In genomic region chr16:6363891-6364607, GRCh38 we compare ENCODE assay signal across 18 cellular contexts.
DNase-seq lines count a peak whose midpoint lies in the region; ATAC-seq, FAIRE-seq and TF ChIP-seq lines count a peak whose summit lies in the region.
"Had no signal": no experiment of that assay in that cellular context is flagged by ENCODE, and none has a peak within 500 bp of the region (broad histone marks: within the 10 kb centered on the region; RNA-seq: fewer than 3 reads in every experiment).

No MANE protein-coding gene starts in this region.

- peaks cover 13% of the 10 kb centered on the region for H3K4me1 Mint-ChIP-seq in GM23338
- H3K4me1 Mint-ChIP-seq: CD4-positive, alpha-beta memory T cell had no signal

- no peaks in the 10 kb centered on the region for H3K27me3 Mint-ChIP-seq in GM23338 (ENCODE audit: insufficient read depth, low read depth, poor library complexity)
- H3K27me3 Mint-ChIP-seq: CD4-positive, alpha-beta memory T cell had no signal

- TF ChIP-seq CTCF in A549 (IDR thresholded peaks at IDR 0.05) (no peak), GM23338 (conservative IDR thresholded peaks at IDR 0.05; ENCODE audit: low read depth in 2 of 2) (no peak), Peyer's patch (IDR thresholded peaks at IDR 0.05) (no peak)

- H3K36me3 Mint-ChIP-seq in GM23338 (ENCODE audit: low read depth) = peaks cover 4% of the 10 kb centered on the region; the same call in 1 of the 3 replicates
- H3K36me3 Mint-ChIP-seq: CD4-positive, alpha-beta memory T cell had no signal

- no peak overlapping the region for H3K27ac Mint-ChIP-seq in GM23338

- H3K9me3 Mint-ChIP-seq in GM23338 = no peaks in the 10 kb centered on the region

- no peaks in the 10 kb centered on the region for H4K20me1 ChIP-seq in GM23338 (replicated peaks; ENCODE audit: insufficient read depth)

- H3K36me3 ChIP-seq in GM23338 (ENCODE audit: insufficient read depth) (peaks cover 4% of the 10 kb centered on the region; the same call in 1 of the 2 replicates), Peyer's patch (no peaks in the 10 kb centered on the region)

- H3K9me2 ChIP-seq in GM23338 (ENCODE audit: insufficient read depth) = no peaks in the 10 kb centered on the region

- no peaks in the 10 kb centered on the region for H3K9me3 ChIP-seq in A549
- H3K9me3 ChIP-seq in Peyer's patch = no peaks in the 10 kb centered on the region

- H3F3A ChIP-seq in GM23338 (replicated peaks; ENCODE audit: low read depth) = no peaks in the 10 kb centered on the region

- WGBS in A549 (ENCODE audit: missing lambda C conversion rate) = 2% methylated on average over 6 of the region's 6 CpGs

- TF ChIP-seq POLR2A in A549 (IDR thresholded peaks at IDR 0.05; ENCODE audit: low read length) = no peak
- TF ChIP-seq POLR2A in Peyer's patch (IDR thresholded peaks at IDR 0.05) = no peak

- H3K4me3 Mint-ChIP-seq in GM23338 = no peak overlapping the region
- H3K4me3 Mint-ChIP-seq: CD4-positive, alpha-beta memory T cell had no signal

- H3K4me3 ChIP-seq in A549 (no peak overlapping the region), GM23338 (no peak overlapping the region), Peyer's patch (no peak overlapping the region)

- no peak for TF ChIP-seq EP300 in A549 (IDR thresholded peaks at IDR 0.05)

- H3K27ac ChIP-seq in A549 = no peak overlapping the region
- no peak overlapping the region for H3K27ac ChIP-seq in GM23338 (ENCODE audit: low read depth)
- H3K27ac ChIP-seq in Peyer's patch = no peak overlapping the region

- CTCF ChIA-PET in A549 (lab: Yijun Ruan, JAX) = no interaction called here

- POLR2A ChIA-PET in A549 (lab: Yijun Ruan, JAX) = no interaction called here

- H3K27me3 ChIP-seq in GM23338 (ENCODE audit: insufficient read depth) (no peaks in the 10 kb centered on the region), Peyer's patch (no peaks in the 10 kb centered on the region)

- H3K4me1 ChIP-seq in A549 (no peaks in the 10 kb centered on the region), GM23338 (ENCODE audit: insufficient read depth) (no peaks in the 10 kb centered on the region), Peyer's patch (no peaks in the 10 kb centered on the region)

- H3K4me2 ChIP-seq in A549 (no peak overlapping the region), GM23338 (no peak overlapping the region)

- no peak overlapping the region for H2AFZ ChIP-seq in GM23338

- TF ChIP-seq RAD21 in A549 (conservative IDR thresholded peaks at IDR 0.05 in 1 of 2, IDR thresholded peaks at IDR 0.05 in 1 of 2) = no peak

- DNase-seq in A549 (ENCODE audit: low read depth in 1 of 2, low spot score in 1 of 2) (no peak), GM23338 (ENCODE audit: low spot score) (no peak), cerebellar nuclear complex (lab: John Stamatoyannopoulos, UW) (peak; percentile 59 to 90), islet precursor cell (peak; percentile 7), HuH-7.5 (ENCODE audit: low spot score) (no peak), Peyer's patch (no peak)
- DNase-seq in effector CD4-positive, alpha-beta T cell = no peak
- DNase-seq: 8988T; Calu3; CD4-positive, alpha-beta memory T cell; COR-L47; DMS53; DMS79 treated with DMSO at 0.1 percent for 48 hours; GOT3; H7; HCEC 1CT had no signal

- FAIRE-seq in A549 (lab: Jason Lieb, UNC) = no peak
- FAIRE-seq: G401.6, GM12892 had no signal

- no peaks in the 10 kb centered on the region for H3K79me2 ChIP-seq in GM23338 (replicated peaks; ENCODE audit: insufficient read depth)

- no peak for ATAC-seq in A549
- ATAC-seq in GM23338 = peak; percentile 31; the same call in 2 of the 3 replicates

TF ChIP-seq in A549, 52 proteins besides CTCF, POLR2A, EP300 and RAD21:
- no peak for TF ChIP-seq FOXS1 (CRISPR knock-in tag; IDR thresholded peaks at IDR 0.05)
- TF ChIP-seq MAFK (IDR thresholded peaks at IDR 0.05; ENCODE audit: partially characterized antibody) = peak; percentile 42
- no peak for TF ChIP-seq ESRRA (IDR thresholded peaks at IDR 0.05; ENCODE audit: borderline replicate concordance, low read length)
- no peak for TF ChIP-seq RNF2 (IDR thresholded peaks at IDR 0.05; ENCODE audit: borderline replicate concordance, low read depth)
- TF ChIP-seq ELK1 (IDR thresholded peaks at IDR 0.05; ENCODE audit: low read depth, low read length) = no peak
- TF ChIP-seq HOXB13 (CRISPR knock-in tag; IDR thresholded peaks at IDR 0.05; ENCODE audit: low read depth) = no peak
- no peak for TF ChIP-seq CHD2 (IDR thresholded peaks at IDR 0.05; ENCODE audit: low read length, partially characterized antibody)
- no peak for TF ChIP-seq HES2 (IDR thresholded peaks at IDR 0.05)

TF ChIP-seq in GM23338, 12 proteins besides CTCF, POLR2A, EP300 and RAD21 (continues in another document):
- no peak for TF ChIP-seq ZNF114 (CRISPR knock-in tag; IDR thresholded peaks at IDR 0.05)
- no peak for TF ChIP-seq NANOG (IDR thresholded peaks at IDR 0.05; ENCODE audit: borderline replicate concordance)
- no peak for TF ChIP-seq ETS1 (IDR thresholded peaks at IDR 0.05)
- TF ChIP-seq CREB1 (CRISPR knock-in tag; IDR thresholded peaks at IDR 0.05; ENCODE audit: low read depth) = no peak
- TF ChIP-seq EZH2phosphoT487 (IDR thresholded peaks at IDR 0.05; ENCODE audit: unreplicated experiment) = no peak
- TF ChIP-seq JUNB (IDR thresholded peaks at IDR 0.05; ENCODE audit: unreplicated experiment) = no peak
- no peak for TF ChIP-seq EZH2 (IDR thresholded peaks at IDR 0.05; ENCODE audit: low read depth, unreplicated experiment)
- no peak for TF ChIP-seq STAT1 (IDR thresholded peaks at IDR 0.05; ENCODE audit: unreplicated experiment)
- no peak for TF ChIP-seq ZNF462 (CRISPR knock-in tag; IDR thresholded peaks at IDR 0.05)
- TF ChIP-seq ZNF331 (CRISPR knock-in tag; IDR thresholded peaks at IDR 0.05; ENCODE audit: low read depth) = no peak

Comparison
In these comparisons a context has a peak if more than half of its experiments do, and no peak if none do; other contexts are left out.
1. DNase-seq: peak in cerebellar nuclear complex (2 of 2) and islet precursor cell (single experiment); none in A549 (0 of 2), GM23338 (single experiment), HuH-7.5 (single experiment), Peyer's patch (0 of 3) and effector CD4-positive, alpha-beta T cell (single experiment).